1 cellular context compared by ENCODE assay signal in genomic region chr12:57236224-57236924, GRCh38.
TF ChIP-seq lines count a peak whose summit lies in the region.

No MANE protein-coding gene starts in this region.

TF ChIP-seq in A549, 52 proteins besides CTCF, POLR2A, EP300 and RAD21 (continued from another document):
- TF ChIP-seq CBX2 (IDR thresholded peaks at IDR 0.05; ENCODE audit: borderline replicate concordance, low read depth): no peak
- no peak for TF ChIP-seq JUN (IDR thresholded peaks at IDR 0.05)
- TF ChIP-seq MAZ (IDR thresholded peaks at IDR 0.05; ENCODE audit: borderline replicate concordance, low read depth, low read length): no peak
